Comparison of ENCODE assay signal across 1 cellular context in the genomic region with DNA sequence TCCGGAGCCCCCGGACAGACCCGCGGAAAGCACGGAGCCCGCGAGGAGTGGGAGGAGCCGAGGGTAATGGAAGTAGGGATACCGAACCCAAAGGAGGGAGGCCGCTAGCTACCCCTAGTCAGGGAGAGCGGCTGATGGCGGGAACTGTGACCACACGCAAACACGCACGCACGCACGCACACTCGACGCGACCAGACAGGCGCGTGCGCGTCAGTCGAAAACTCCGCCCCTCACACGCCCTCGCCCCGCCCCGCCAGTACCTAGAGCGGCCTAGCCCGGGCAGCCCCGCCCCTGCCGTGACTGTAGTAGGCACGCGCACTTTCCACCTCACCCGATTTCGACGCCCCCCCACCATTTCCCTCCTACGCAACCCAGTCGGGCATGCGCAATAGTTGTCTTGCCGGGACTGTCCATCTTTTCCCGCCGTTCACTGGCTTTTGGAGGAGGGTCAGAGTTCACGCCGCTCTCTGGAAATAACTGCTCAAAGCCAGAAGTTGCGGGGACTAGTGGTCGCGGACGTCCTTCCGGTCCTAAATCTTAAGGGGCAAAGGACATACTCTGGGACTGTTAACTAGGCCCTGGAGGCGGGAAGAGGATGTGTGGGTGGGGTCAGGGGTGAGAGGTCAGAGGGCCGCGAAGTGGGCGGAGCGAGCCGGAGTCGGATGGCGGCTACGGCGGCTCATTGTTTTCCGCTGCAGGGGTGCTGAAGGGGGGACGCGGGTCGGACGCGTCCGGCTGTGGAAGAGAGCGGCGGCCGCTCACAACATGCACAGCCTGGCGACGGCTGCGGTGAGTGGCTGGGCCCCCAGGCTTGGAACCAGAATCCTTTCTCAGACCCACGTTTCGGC.
TF ChIP-seq lines count a peak whose summit lies in the region.

A gene with protein sequence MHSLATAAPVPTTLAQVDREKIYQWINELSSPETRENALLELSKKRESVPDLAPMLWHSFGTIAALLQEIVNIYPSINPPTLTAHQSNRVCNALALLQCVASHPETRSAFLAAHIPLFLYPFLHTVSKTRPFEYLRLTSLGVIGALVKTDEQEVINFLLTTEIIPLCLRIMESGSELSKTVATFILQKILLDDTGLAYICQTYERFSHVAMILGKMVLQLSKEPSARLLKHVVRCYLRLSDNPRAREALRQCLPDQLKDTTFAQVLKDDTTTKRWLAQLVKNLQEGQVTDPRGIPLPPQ (plus strand): TSS at position 650 of the 848 bp plus-strand sequence. CDS start 116 bp downstream, at position 766.
A gene with protein sequence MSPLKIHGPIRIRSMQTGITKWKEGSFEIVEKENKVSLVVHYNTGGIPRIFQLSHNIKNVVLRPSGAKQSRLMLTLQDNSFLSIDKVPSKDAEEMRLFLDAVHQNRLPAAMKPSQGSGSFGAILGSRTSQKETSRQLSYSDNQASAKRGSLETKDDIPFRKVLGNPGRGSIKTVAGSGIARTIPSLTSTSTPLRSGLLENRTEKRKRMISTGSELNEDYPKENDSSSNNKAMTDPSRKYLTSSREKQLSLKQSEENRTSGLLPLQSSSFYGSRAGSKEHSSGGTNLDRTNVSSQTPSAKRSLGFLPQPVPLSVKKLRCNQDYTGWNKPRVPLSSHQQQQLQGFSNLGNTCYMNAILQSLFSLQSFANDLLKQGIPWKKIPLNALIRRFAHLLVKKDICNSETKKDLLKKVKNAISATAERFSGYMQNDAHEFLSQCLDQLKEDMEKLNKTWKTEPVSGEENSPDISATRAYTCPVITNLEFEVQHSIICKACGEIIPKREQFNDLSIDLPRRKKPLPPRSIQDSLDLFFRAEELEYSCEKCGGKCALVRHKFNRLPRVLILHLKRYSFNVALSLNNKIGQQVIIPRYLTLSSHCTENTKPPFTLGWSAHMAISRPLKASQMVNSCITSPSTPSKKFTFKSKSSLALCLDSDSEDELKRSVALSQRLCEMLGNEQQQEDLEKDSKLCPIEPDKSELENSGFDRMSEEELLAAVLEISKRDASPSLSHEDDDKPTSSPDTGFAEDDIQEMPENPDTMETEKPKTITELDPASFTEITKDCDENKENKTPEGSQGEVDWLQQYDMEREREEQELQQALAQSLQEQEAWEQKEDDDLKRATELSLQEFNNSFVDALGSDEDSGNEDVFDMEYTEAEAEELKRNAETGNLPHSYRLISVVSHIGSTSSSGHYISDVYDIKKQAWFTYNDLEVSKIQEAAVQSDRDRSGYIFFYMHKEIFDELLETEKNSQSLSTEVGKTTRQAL (minus strand): TSS at position 162 of the 848 bp plus-strand sequence. CDS start 9,698 bp downstream, outside the sequence.

TF ChIP-seq in H1, 55 proteins besides CTCF, POLR2A, EP300 and RAD21 (continued from another document):
- TF ChIP-seq, protein P1, sequence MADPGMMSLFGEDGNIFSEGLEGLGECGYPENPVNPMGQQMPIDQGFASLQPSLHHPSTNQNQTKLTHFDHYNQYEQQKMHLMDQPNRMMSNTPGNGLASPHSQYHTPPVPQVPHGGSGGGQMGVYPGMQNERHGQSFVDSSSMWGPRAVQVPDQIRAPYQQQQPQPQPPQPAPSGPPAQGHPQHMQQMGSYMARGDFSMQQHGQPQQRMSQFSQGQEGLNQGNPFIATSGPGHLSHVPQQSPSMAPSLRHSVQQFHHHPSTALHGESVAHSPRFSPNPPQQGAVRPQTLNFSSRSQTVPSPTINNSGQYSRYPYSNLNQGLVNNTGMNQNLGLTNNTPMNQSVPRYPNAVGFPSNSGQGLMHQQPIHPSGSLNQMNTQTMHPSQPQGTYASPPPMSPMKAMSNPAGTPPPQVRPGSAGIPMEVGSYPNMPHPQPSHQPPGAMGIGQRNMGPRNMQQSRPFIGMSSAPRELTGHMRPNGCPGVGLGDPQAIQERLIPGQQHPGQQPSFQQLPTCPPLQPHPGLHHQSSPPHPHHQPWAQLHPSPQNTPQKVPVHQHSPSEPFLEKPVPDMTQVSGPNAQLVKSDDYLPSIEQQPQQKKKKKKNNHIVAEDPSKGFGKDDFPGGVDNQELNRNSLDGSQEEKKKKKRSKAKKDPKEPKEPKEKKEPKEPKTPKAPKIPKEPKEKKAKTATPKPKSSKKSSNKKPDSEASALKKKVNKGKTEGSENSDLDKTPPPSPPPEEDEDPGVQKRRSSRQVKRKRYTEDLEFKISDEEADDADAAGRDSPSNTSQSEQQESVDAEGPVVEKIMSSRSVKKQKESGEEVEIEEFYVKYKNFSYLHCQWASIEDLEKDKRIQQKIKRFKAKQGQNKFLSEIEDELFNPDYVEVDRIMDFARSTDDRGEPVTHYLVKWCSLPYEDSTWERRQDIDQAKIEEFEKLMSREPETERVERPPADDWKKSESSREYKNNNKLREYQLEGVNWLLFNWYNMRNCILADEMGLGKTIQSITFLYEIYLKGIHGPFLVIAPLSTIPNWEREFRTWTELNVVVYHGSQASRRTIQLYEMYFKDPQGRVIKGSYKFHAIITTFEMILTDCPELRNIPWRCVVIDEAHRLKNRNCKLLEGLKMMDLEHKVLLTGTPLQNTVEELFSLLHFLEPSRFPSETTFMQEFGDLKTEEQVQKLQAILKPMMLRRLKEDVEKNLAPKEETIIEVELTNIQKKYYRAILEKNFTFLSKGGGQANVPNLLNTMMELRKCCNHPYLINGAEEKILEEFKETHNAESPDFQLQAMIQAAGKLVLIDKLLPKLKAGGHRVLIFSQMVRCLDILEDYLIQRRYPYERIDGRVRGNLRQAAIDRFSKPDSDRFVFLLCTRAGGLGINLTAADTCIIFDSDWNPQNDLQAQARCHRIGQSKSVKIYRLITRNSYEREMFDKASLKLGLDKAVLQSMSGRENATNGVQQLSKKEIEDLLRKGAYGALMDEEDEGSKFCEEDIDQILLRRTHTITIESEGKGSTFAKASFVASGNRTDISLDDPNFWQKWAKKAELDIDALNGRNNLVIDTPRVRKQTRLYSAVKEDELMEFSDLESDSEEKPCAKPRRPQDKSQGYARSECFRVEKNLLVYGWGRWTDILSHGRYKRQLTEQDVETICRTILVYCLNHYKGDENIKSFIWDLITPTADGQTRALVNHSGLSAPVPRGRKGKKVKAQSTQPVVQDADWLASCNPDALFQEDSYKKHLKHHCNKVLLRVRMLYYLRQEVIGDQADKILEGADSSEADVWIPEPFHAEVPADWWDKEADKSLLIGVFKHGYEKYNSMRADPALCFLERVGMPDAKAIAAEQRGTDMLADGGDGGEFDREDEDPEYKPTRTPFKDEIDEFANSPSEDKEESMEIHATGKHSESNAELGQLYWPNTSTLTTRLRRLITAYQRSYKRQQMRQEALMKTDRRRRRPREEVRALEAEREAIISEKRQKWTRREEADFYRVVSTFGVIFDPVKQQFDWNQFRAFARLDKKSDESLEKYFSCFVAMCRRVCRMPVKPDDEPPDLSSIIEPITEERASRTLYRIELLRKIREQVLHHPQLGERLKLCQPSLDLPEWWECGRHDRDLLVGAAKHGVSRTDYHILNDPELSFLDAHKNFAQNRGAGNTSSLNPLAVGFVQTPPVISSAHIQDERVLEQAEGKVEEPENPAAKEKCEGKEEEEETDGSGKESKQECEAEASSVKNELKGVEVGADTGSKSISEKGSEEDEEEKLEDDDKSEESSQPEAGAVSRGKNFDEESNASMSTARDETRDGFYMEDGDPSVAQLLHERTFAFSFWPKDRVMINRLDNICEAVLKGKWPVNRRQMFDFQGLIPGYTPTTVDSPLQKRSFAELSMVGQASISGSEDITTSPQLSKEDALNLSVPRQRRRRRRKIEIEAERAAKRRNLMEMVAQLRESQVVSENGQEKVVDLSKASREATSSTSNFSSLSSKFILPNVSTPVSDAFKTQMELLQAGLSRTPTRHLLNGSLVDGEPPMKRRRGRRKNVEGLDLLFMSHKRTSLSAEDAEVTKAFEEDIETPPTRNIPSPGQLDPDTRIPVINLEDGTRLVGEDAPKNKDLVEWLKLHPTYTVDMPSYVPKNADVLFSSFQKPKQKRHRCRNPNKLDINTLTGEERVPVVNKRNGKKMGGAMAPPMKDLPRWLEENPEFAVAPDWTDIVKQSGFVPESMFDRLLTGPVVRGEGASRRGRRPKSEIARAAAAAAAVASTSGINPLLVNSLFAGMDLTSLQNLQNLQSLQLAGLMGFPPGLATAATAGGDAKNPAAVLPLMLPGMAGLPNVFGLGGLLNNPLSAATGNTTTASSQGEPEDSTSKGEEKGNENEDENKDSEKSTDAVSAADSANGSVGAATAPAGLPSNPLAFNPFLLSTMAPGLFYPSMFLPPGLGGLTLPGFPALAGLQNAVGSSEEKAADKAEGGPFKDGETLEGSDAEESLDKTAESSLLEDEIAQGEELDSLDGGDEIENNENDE (IDR thresholded peaks at IDR 0.05; ENCODE audit: insufficient replicate concordance, low read length): no peak
- TF ChIP-seq RXRA (IDR thresholded peaks at IDR 0.05; ENCODE audit: insufficient read depth, low read depth, low read length) (peak; percentile 83; the same call in 1 of the 2 replicates), JUND (IDR thresholded peaks at IDR 0.05; ENCODE audit: low read length) (no peak), KDM5A (IDR thresholded peaks at IDR 0.05; ENCODE audit: low read length) (0 out of 2 replicates have a peak, but pooled peaks have one; percentile 48), BACH1 (IDR thresholded peaks at IDR 0.05; ENCODE audit: low read length) (peak; percentile 61; the same call in 1 of the 2 replicates), KDM1A (IDR thresholded peaks at IDR 0.05; ENCODE audit: borderline replicate concordance, low read length) (no peak), ASH2L (IDR thresholded peaks at IDR 0.05; ENCODE audit: low read length) (peak; percentile 83), TAF7 (optimal IDR thresholded peaks at IDR 0.05; ENCODE audit: borderline replicate concordance, low read depth, low read length) (no peak), SRF (IDR thresholded peaks at IDR 0.05; ENCODE audit: low read depth, low read length) (no peak), MAFK (IDR thresholded peaks at IDR 0.05; ENCODE audit: low read depth, low read length) (no peak), GABPA (IDR thresholded peaks at IDR 0.05; ENCODE audit: borderline replicate concordance, insufficient read depth, low read length) (no peak), FOSL1 (IDR thresholded peaks at IDR 0.05; ENCODE audit: insufficient read depth, low read depth, low read length) (no peak), BCL11A (IDR thresholded peaks at IDR 0.05; ENCODE audit: low read depth in 2 of 2, low read length in 2 of 2) (no peak), YY1 (IDR thresholded peaks at IDR 0.05; ENCODE audit: low read depth, low read length) (peak; percentile 85)
- TF ChIP-seq, protein P2, sequence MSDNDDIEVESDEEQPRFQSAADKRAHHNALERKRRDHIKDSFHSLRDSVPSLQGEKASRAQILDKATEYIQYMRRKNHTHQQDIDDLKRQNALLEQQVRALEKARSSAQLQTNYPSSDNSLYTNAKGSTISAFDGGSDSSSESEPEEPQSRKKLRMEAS (IDR thresholded peaks at IDR 0.05): peak; percentile 99
